ENCODE assay signal across 8 cellular contexts in genomic region chr4:122577808-122578781, GRCh38. TPM values are rescaled to one million over a fixed set of nuclear protein-coding genes. Genes with fewer than 3 reads are reported as not detected.
DNase-seq lines count a peak whose midpoint lies in the region; ATAC-seq and TF ChIP-seq lines count a peak whose summit lies in the region.
"Had no signal": no experiment of that assay in that cellular context is flagged by ENCODE, and none has a peak within 500 bp of the region (broad histone marks: within the 10 kb centered on the region; RNA-seq: fewer than 3 reads in every experiment).

No MANE protein-coding gene starts in this region.

- DNase-seq in GM10248 (ENCODE audit: extremely low spot score) = peak; percentile 57
- peak; percentile 55 for DNase-seq in KG1 (lab: John Stamatoyannopoulos, UW)
- DNase-seq in T-cell = peak; percentile 22 to 88 (median 67)
- peak; percentile 72 for DNase-seq in adipocyte (ENCODE audit: low read depth)
- peak; percentile 73 for DNase-seq in inferior parietal cortex (ENCODE audit: extremely low spot score)
- peak; percentile 38 for DNase-seq in stimulated activated CD8-positive, alpha-beta memory T cell treated with anti-CD3 and anti-CD28 coated beads, Interleukin-12 subunit alpha, Interleukin-12 subunit beta, amount 100 ng/mL, for 1 hour (ENCODE audit: low read depth)

- no peaks in the 10 kb centered on the region for H3K27me3 Mint-ChIP-seq in T-cell

- no peaks in the 10 kb centered on the region for H3K9me3 ChIP-seq in adipocyte (ENCODE audit: control insufficient read depth, low read length)
- H3K9me3 ChIP-seq: neutrophil had no signal

- POLR2A ChIA-PET in GM10248 (lab: Yijun Ruan, JAX) = no interaction called here
- POLR2A ChIA-PET in T-cell (lab: Charles Lee) = interaction anchor here (0.6 to 1.5 kb wide), 11 partner anchors 16 to 1125 kb away, joined by 3 to 8 read pairs (median 3); partner anchors contain the start of gene BBS12 (in 2 of the 2)

- peak; percentile 86 for TF ChIP-seq CTCF in GM10248 (IDR thresholded peaks at IDR 0.05; ENCODE audit: control extremely low read depth, extremely low read depth, low read depth, missing control alignments)

- H3K27ac Mint-ChIP-seq in T-cell = peak overlapping the region; percentile 88 to 93

- peak; percentile 79 for ATAC-seq in GM21619 (IDR thresholded peaks at IDR 0.05; ENCODE audit: unreplicated experiment)
- peak; percentile 83 to 89 (median 84) for ATAC-seq in T-cell (replicated peaks in 1 of 4)

- no peak overlapping the region for H3K9ac ChIP-seq in adipocyte (ENCODE audit: low read length)

- no peak overlapping the region for H3K4me3 ChIP-seq in adipocyte (ENCODE audit: low read length)

- no peaks in the 10 kb centered on the region for H3K4me1 ChIP-seq in adipocyte (ENCODE audit: control insufficient read depth, insufficient read depth, low read length)

- H3K27me3 ChIP-seq in adipocyte (replicated peaks; ENCODE audit: control insufficient read depth, insufficient read depth, low read length) = no peaks in the 10 kb centered on the region

- H3K36me3 ChIP-seq in adipocyte (ENCODE audit: control insufficient read depth, insufficient read depth, low read length, severe bottlenecking) = no peaks in the 10 kb centered on the region
- H3K36me3 ChIP-seq: neutrophil had no signal

- H3K36me3 Mint-ChIP-seq in T-cell = no peaks in the 10 kb centered on the region

- H3K9me3 Mint-ChIP-seq in T-cell = no peaks in the 10 kb centered on the region

- CTCF ChIA-PET in GM10248 (lab: Yijun Ruan, JAX) = interaction anchor here (0.7 to 5.0 kb wide), 50 partner anchors 9 to 1207 kb away, joined by 3 to 80 read pairs (median 4); partner anchors contain the start of genes BBS12, CCNA2 and TRPC3
- CTCF ChIA-PET in T-cell (lab: Charles Lee) = interaction anchor here (0.5 to 3.7 kb wide), 48 partner anchors 8 to 1509 kb away, joined by 3 to 39 read pairs (median 4); partner anchors contain the start of genes BBS12 (in 1 of the 2), CCNA2 (in 1 of the 2), EXOSC9 (in 1 of the 2) and IL2 (in 1 of the 2)

- H3K4me3 Mint-ChIP-seq in T-cell = peak overlapping the region; percentile 20 to 67 (median 62)

- H3K4me1 Mint-ChIP-seq in T-cell = peaks cover 30 to 45% (median 41%) of the 10 kb centered on the region in 3 donors

RNA-seq across cellular contexts. Expression of gene IL21, which starts 42.8 kb away (rescaled TPM):
- under 1 TPM in 2 of 5 donors, not detected in 3; 0.20 to 0.70 TPM for total RNA-seq in T-cell
